In genomic region chr19:53881482-53882390, GRCh38 we compare ENCODE assay signal across 9 cellular contexts. TPM values are rescaled to one million over a fixed set of nuclear protein-coding genes. Genes with fewer than 3 reads are reported as not detected.
DNase-seq lines count a peak whose midpoint lies in the region; ATAC-seq, FAIRE-seq and TF ChIP-seq lines count a peak whose summit lies in the region.
"Had no signal": no experiment of that assay in that cellular context is flagged by ENCODE, and none has a peak within 500 bp of the region (broad histone marks: within the 10 kb centered on the region; RNA-seq: fewer than 3 reads in every experiment).

Gene PRKCG (plus strand): TSS chr19:53882197. CDS start chr19:53882495, 298 bp downstream.

- intact Hi-C loops in CD14-positive monocyte (cut with micrococcal nuclease): loop anchor here (5.0 kb wide), 2 partner anchors 34 to 39 kb away; no protein-coding TSS in a partner anchor
- intact Hi-C loops in activated CD4-positive, alpha-beta T cell treated with anti-CD3 and anti-CD28 coated beads, Interleukin-2, amount 10 ng/mL, durations not matched to agents 24 days and 14 days (cut with micrococcal nuclease): loop anchor here (2.0 kb wide), 1 partner anchor 39 kb away; no protein-coding TSS in a partner anchor

- H3K36me3 Mint-ChIP-seq in CD14-positive monocyte (peaks cover 6 to 8% of the 10 kb centered on the region in 2 donors), naive B cell (peaks cover 0 to 9% of the 10 kb centered on the region in 2 donors)
- peaks cover 4% of the 10 kb centered on the region for H3K36me3 Mint-ChIP-seq in activated CD4-positive, alpha-beta T cell treated with anti-CD3 and anti-CD28 coated beads, Interleukin-2, amount 10 ng/mL, durations not matched to agents 24 days and 14 days (ENCODE audit: low read depth)
- peaks cover 24% of the 10 kb centered on the region for H3K36me3 Mint-ChIP-seq in effector memory CD8-positive, alpha-beta T cell (ENCODE audit: insufficient read depth)

- H3K27ac Mint-ChIP-seq in CD14-positive monocyte (peak within 1 kb of the TSS in 2 of 7 donors; percentile 8 to 59), naive B cell (peak within 1 kb of the TSS in 4 of 6 donors; percentile 42 to 87 (median 54))
- H3K27ac Mint-ChIP-seq in activated CD4-positive, alpha-beta T cell treated with anti-CD3 and anti-CD28 coated beads, Interleukin-2, amount 10 ng/mL, durations not matched to agents 24 days and 14 days: no peak within 1 kb of the TSS
- H3K27ac Mint-ChIP-seq in effector memory CD8-positive, alpha-beta T cell: no peak within 1 kb of the TSS

- DNase-seq in CD14-positive monocyte (ENCODE audit: low spot score) (no peak), LHCN-M2 (ENCODE audit: low read depth) (peak; percentile 9), naive B cell (peak; percentile 62), urothelium cell line (ENCODE audit: low spot score) (peak; percentile 65), GM12891 (ENCODE audit: insufficient read length, low spot score) (no peak)
- peak; percentile 91 for DNase-seq in activated CD4-positive, alpha-beta T cell treated with anti-CD3 and anti-CD28 coated beads, Interleukin-2, amount 10 ng/mL, durations not matched to agents 24 days and 14 days
- peak; percentile 53 to 59 (median 56) for DNase-seq in effector memory CD8-positive, alpha-beta T cell

- TF ChIP-seq CTCF in CD14-positive monocyte (IDR thresholded peaks at IDR 0.05): peak; percentile 84

- H3K4me1 Mint-ChIP-seq in CD14-positive monocyte: peaks cover 25% of the 10 kb centered on the region
- H3K4me1 Mint-ChIP-seq in activated CD4-positive, alpha-beta T cell treated with anti-CD3 and anti-CD28 coated beads, Interleukin-2, amount 10 ng/mL, durations not matched to agents 24 days and 14 days: peaks cover 21% of the 10 kb centered on the region
- H3K4me1 Mint-ChIP-seq in effector memory CD8-positive, alpha-beta T cell (ENCODE audit: low read depth in 2 of 2): peaks cover 16 to 22% of the 10 kb centered on the region in 2 donors
- peaks cover 21 to 39% (median 28%) of the 10 kb centered on the region in 3 donors for H3K4me1 Mint-ChIP-seq in naive B cell

- TF ChIP-seq POLR2A in GM12891 (IDR thresholded peaks at IDR 0.05; ENCODE audit: low read depth, low read length): no peak

- H3K27me3 Mint-ChIP-seq in CD14-positive monocyte (ENCODE audit: low read depth in 3 of 3) (peaks cover 17 to 52% (median 41%) of the 10 kb centered on the region in 3 donors), naive B cell (peaks cover 18 to 36% (median 29%) of the 10 kb centered on the region in 3 donors)
- H3K27me3 Mint-ChIP-seq in activated CD4-positive, alpha-beta T cell treated with anti-CD3 and anti-CD28 coated beads, Interleukin-2, amount 10 ng/mL, durations not matched to agents 24 days and 14 days: peaks cover 32% of the 10 kb centered on the region
- H3K27me3 Mint-ChIP-seq in effector memory CD8-positive, alpha-beta T cell: peaks cover 21 to 25% of the 10 kb centered on the region in 2 donors

- peaks cover 0 to 11% (median 7%) of the 10 kb centered on the region in 7 donors for H3K9me3 Mint-ChIP-seq in CD14-positive monocyte
- H3K9me3 Mint-ChIP-seq in activated CD4-positive, alpha-beta T cell treated with anti-CD3 and anti-CD28 coated beads, Interleukin-2, amount 10 ng/mL, durations not matched to agents 24 days and 14 days: no peaks in the 10 kb centered on the region
- H3K9me3 Mint-ChIP-seq in effector memory CD8-positive, alpha-beta T cell: no peaks in the 10 kb centered on the region
- no peaks in the 10 kb centered on the region for H3K9me3 Mint-ChIP-seq in naive B cell

- peak; percentile 86 for FAIRE-seq in urothelium cell line (lab: Jason Lieb, UNC)
- no peak for FAIRE-seq in GM12891 (lab: Jason Lieb, UNC)

- peak; percentile 56 for ATAC-seq in effector memory CD8-positive, alpha-beta T cell (replicated peaks)
- peak; percentile 32 to 46 for ATAC-seq in naive B cell (ENCODE audit: low read depth in 2 of 2)
- ATAC-seq in GM21717 (IDR thresholded peaks at IDR 0.05; ENCODE audit: unreplicated experiment): no peak

- H3K4me3 Mint-ChIP-seq in CD14-positive monocyte (peak within 1 kb of the TSS; percentile 56 to 85), naive B cell (peak within 1 kb of the TSS in 6 of 8 donors; percentile 49 to 83 (median 74))
- peak within 1 kb of the TSS; percentile 10 for H3K4me3 Mint-ChIP-seq in activated CD4-positive, alpha-beta T cell treated with anti-CD3 and anti-CD28 coated beads, Interleukin-2, amount 10 ng/mL, durations not matched to agents 24 days and 14 days
- H3K4me3 Mint-ChIP-seq in effector memory CD8-positive, alpha-beta T cell: no peak within 1 kb of the TSS

TF ChIP-seq in GM12891, 5 proteins besides CTCF, POLR2A, EP300 and RAD21:
- no peak for TF ChIP-seq POU2F2 (IDR thresholded peaks at IDR 0.05; ENCODE audit: low read depth, low read length)

RNA-seq across cellular contexts. Expression of gene PRKCG, which starts in this region (rescaled TPM):
- polyA plus RNA-seq in CD14-positive monocyte (not detected), naive B cell (ENCODE audit: low read depth in 6 of 6) (under 1 TPM in 2 of 6 donors, not detected in 4; 0.31 to 0.35 TPM)
- total RNA-seq in LHCN-M2 (2014; rRNA removed): not detected in 2 replicates
- 0.02 TPM for polyA plus RNA-seq in LHCN-M2 (2012)
- not detected in 2 replicates for total RNA-seq in activated CD4-positive, alpha-beta T cell treated with anti-CD3 and anti-CD28 coated beads, Interleukin-2, amount 10 ng/mL, durations not matched to agents 24 days and 14 days
- polyA plus RNA-seq in GM12891 (2012; ENCODE audit: low read depth, missing spikeins): not detected
- total RNA-seq: pulmonary artery endothelial cell had no signal

Comparison
In these comparisons a context has a peak if more than half of its experiments do, and no peak if none do; other contexts are left out.
1. Peak in DNase-seq in LHCN-M2; RNA of the gene not detected or under 1 TPM.
2. Peak in DNase-seq in activated CD4-positive, alpha-beta T cell treated with anti-CD3 and anti-CD28 coated beads, Interleukin-2, amount 10 ng/mL, durations not matched to agents 24 days and 14 days; RNA of the gene not detected or under 1 TPM.
3. Peak in DNase-seq and ATAC-seq in naive B cell; RNA of the gene not detected or under 1 TPM.
4. DNase-seq: peak in effector memory CD8-positive, alpha-beta T cell (3 of 3) and urothelium cell line (single experiment); none in CD14-positive monocyte (single experiment) and GM12891 (single experiment).
5. H3K27ac Mint-ChIP-seq: peak in naive B cell (4 of 6); none in activated CD4-positive, alpha-beta T cell treated with anti-CD3 and anti-CD28 coated beads, Interleukin-2, amount 10 ng/mL, durations not matched to agents 24 days and 14 days (single experiment) and effector memory CD8-positive, alpha-beta T cell (0 of 2).
6. H3K4me3 Mint-ChIP-seq: peak in CD14-positive monocyte (2 of 2), activated CD4-positive, alpha-beta T cell treated with anti-CD3 and anti-CD28 coated beads, Interleukin-2, amount 10 ng/mL, durations not matched to agents 24 days and 14 days (single experiment) and naive B cell (6 of 8); none in effector memory CD8-positive, alpha-beta T cell (0 of 2).